9 cellular contexts compared by ENCODE assay signal in the genomic region with DNA sequence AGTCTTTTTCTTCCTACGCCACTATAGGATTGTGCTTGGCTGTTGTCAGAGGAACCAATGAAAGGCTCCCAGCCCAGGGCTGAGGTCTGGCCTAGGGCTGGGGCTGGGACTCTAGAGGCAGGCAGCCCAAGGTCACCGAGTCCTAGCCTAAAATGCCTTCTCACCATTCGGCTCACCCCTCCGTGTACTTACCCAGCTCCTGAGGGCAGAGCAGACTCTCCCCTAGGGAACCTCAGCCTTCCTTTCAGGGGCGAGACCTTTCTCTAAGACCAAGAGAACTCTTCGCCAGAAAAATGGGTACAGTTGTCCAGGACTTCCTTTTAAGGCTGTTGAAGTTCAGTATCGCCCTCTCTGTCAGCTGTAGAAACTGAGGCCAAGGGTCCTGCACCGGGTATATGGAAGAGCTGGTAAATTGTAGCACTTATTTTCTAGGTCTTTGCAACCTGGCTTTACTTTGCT. TPM values are rescaled to one million over a fixed set of nuclear protein-coding genes. Genes with fewer than 3 reads are reported as not detected.
DNase-seq lines count a peak whose midpoint lies in the region; ATAC-seq, FAIRE-seq and TF ChIP-seq lines count a peak whose summit lies in the region.
"Had no signal": no experiment of that assay in that cellular context is flagged by ENCODE, and none has a peak within 500 bp of the region (broad histone marks: within the 10 kb centered on the region; RNA-seq: fewer than 3 reads in every experiment).

No MANE protein-coding gene starts in this region.

- H3K27ac Mint-ChIP-seq in naive B cell, result peak overlapping the region in 1 of 6 donors; percentile 29

- DNase-seq in NB4 (ENCODE audit: low read depth), result peak; percentile 22
- no peak for DNase-seq in coronary artery (ENCODE audit: low spot score)
- no peak for DNase-seq in naive B cell
- DNase-seq in globus pallidus (ENCODE audit: low spot score), result no peak
- DNase-seq in small intestine, result no peak
- DNase-seq in omental fat pad (ENCODE audit: low spot score), result no peak

- H3K9me3 Mint-ChIP-seq in naive B cell, result no peaks in the 10 kb centered on the region

- H3K27me3 Mint-ChIP-seq in naive B cell, result peaks cover 56 to 81% (median 72%) of the 10 kb centered on the region in 3 donors

- H3K4me1 ChIP-seq in small intestine (ENCODE audit: control insufficient read depth in 2 of 2, insufficient read depth in 1 of 2, low read depth in 1 of 2, low read length in 1 of 2), result peaks cover 2 to 9% of the 10 kb centered on the region in 2 donors

- no peak for TF ChIP-seq POLR2A in NB4 (IDR thresholded peaks at IDR 0.05; ENCODE audit: extremely low read depth, insufficient read length)

- peaks cover 0 to 4% of the 10 kb centered on the region in 2 donors for H3K27me3 ChIP-seq in small intestine (ENCODE audit: control insufficient read depth in 2 of 2, insufficient read depth in 2 of 2, low read length in 2 of 2)

- H3K27ac ChIP-seq in 22Rv1 (peak overlapping the region; percentile 78; the same call in 1 of the 2 replicates), coronary artery (peak overlapping the region; percentile 89 to 94), small intestine (ENCODE audit: low read depth in 1 of 2, low read length in 1 of 2) (peak overlapping the region in 1 of 2 donors; percentile 65)

- H3K4me3 Mint-ChIP-seq in naive B cell, result peak overlapping the region in 7 of 8 donors; percentile 77 to 97 (median 93)

- TF ChIP-seq CTCF in 22Rv1 (IDR thresholded peaks at IDR 0.05), result no peak
- TF ChIP-seq CTCF in NB4 (IDR thresholded peaks at IDR 0.05; ENCODE audit: low read depth, low read length), result no peak
- TF ChIP-seq CTCF in coronary artery (IDR thresholded peaks at IDR 0.05), result no peak
- no peak for TF ChIP-seq CTCF in omental fat pad (IDR thresholded peaks at IDR 0.05)

- no peak for ATAC-seq in naive B cell (ENCODE audit: low read depth in 2 of 2)
- ATAC-seq in omental fat pad (ENCODE audit: low FRiP score), result no peak
- ATAC-seq in HG03045 (IDR thresholded peaks at IDR 0.05; ENCODE audit: unreplicated experiment), result no peak
- ATAC-seq: activated CD4-positive, CD25-positive, alpha-beta regulatory T cell treated with anti-CD3 and anti-CD28 coated beads, Interleukin-2, amount 50 U/mL, for 24 hours had no signal

- WGBS in small intestine, 3 donors, result 58 to 69% (median 66%) methylated on average over 8 of the region's 8 CpGs

- H3K4me3 ChIP-seq in NB4 (ENCODE audit: low read depth, low read length) (no peak overlapping the region), coronary artery (peak overlapping the region; percentile 90), small intestine (ENCODE audit: low read depth in 1 of 2, low read length in 2 of 2) (no peak overlapping the region)

- no peaks in the 10 kb centered on the region for H3K36me3 ChIP-seq in small intestine (ENCODE audit: control insufficient read depth in 2 of 2, insufficient read depth in 2 of 2, low read length in 2 of 2)

- H3K4me1 Mint-ChIP-seq in naive B cell, result peaks cover 22 to 45% (median 30%) of the 10 kb centered on the region in 3 donors

- FAIRE-seq in small intestine (lab: Jason Lieb, UNC), result no peak

- H3K36me3 Mint-ChIP-seq in naive B cell, result no peaks in the 10 kb centered on the region

- H3K9me3 ChIP-seq in small intestine (ENCODE audit: control insufficient read depth, low read depth), result no peaks in the 10 kb centered on the region

RNA-seq across cellular contexts. Expression of gene SPRY4, which starts 1.7 kb away (rescaled TPM):
- polyA plus RNA-seq in naive B cell (ENCODE audit: low read depth in 6 of 6) (not detected), small intestine (1 to 10 TPM; 1.4 to 7.9 (median 5.8) TPM)
- 10 to 100 TPM; 40.4 to 93.5 (median 47.3) TPM for total RNA-seq in omental fat pad
